Comparison of ENCODE assay signal across 8 cellular contexts in the genomic region with DNA sequence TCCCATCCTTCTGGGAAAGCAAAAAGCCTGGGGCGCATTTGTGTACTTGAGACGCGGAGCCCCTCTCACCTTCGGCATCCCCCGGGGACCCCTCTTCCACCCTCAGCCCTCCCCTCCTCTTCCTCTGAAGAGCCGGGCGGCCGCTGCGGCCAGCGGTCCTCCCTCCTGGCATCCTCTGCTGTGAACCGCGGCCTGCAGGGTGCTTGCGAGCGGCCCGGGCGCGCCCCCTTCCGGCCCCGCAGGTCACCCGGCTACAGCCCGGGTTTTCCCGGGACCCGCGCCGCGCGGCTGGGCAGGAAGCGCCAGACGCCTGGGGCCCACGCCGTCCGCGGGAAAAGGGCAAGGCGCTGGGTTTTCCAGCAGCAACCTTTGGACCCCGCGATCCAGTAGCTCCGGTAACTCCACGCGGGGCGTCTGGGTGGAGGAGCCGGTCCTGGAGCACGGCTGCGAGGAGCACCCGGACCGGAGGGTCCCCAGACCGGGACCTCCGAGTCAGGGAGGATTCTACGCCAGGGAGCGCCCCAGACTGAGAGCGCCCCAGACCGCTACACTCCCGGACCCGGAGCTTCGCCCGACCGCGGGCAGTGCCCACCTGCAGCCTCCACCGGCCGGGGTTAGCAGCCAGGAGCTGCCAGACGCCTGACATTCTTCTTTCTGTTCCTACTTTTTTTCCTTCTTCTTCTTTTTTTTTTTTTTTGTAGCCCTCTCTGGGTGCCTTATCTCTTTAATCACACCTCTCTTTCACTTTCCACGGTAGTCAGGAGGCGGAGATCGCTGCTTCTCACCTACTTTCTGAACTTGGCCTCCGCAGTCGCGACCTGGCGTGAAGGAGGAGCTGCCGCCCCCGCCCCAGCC. TPM values are rescaled to one million over a fixed set of nuclear protein-coding genes. Genes with fewer than 3 reads are reported as not detected.
A peak's percentile ranks its signal among the peaks of the same experiment; 100 is the strongest.
DNase-seq lines count a peak whose midpoint lies in the region; ATAC-seq, FAIRE-seq and TF ChIP-seq lines count a peak whose summit lies in the region.

A gene with protein sequence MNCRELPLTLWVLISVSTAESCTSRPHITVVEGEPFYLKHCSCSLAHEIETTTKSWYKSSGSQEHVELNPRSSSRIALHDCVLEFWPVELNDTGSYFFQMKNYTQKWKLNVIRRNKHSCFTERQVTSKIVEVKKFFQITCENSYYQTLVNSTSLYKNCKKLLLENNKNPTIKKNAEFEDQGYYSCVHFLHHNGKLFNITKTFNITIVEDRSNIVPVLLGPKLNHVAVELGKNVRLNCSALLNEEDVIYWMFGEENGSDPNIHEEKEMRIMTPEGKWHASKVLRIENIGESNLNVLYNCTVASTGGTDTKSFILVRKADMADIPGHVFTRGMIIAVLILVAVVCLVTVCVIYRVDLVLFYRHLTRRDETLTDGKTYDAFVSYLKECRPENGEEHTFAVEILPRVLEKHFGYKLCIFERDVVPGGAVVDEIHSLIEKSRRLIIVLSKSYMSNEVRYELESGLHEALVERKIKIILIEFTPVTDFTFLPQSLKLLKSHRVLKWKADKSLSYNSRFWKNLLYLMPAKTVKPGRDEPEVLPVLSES (plus strand): TSS at position 271 of the 855 bp plus-strand sequence. CDS start 6,865 bp downstream, outside the sequence.

- 5 to 6% methylated on average over 64 to 69 of the region's 69 CpGs for WGBS in pancreas, 2 donors
- WGBS in thyroid gland, 2 donors = 2 to 3% methylated on average over 43 to 58 of the region's 69 CpGs

- CTCF ChIA-PET in activated naive CD4-positive, alpha-beta T cell treated with anti-CD3 and anti-CD28 coated beads, Interleukin-2, amount 10 ng/mL, durations not matched to agents 7 days and 5 days (lab: Charles Lee) = interaction anchor here (0.5 to 5.1 kb wide), 25 partner anchors 12 to 153 kb away, joined by 3 to 56 read pairs (median 5); a partner anchor contains a TSS

- H3K4me1 ChIP-seq in pancreas (no peaks in the 10 kb centered on the region), thyroid gland (peaks cover 3 to 5% of the 10 kb centered on the region in 2 donors)

- H3K4me1 Mint-ChIP-seq in activated naive CD4-positive, alpha-beta T cell treated with anti-CD3 and anti-CD28 coated beads, Interleukin-2, amount 10 ng/mL, durations not matched to agents 7 days and 5 days = peaks cover 49% of the 10 kb centered on the region

- FAIRE-seq in pancreas (lab: Jason Lieb, UNC) = no peak

- peak within 1 kb of the TSS; percentile 36; the same call in 1 of the 2 replicates for H3K4me3 ChIP-seq in SK-N-MC
- H3K4me3 ChIP-seq in pancreas = peak within 1 kb of the TSS; percentile 37 to 83 (median 52)
- H3K4me3 ChIP-seq in thyroid gland (replicated peaks in 1 of 3) = peak within 1 kb of the TSS; percentile 50 to 93 (median 53)

- TF ChIP-seq CTCF in GM20000 (IDR thresholded peaks at IDR 0.05; ENCODE audit: extremely low read depth, missing control alignments) (peak; percentile 88), pancreas (IDR thresholded peaks at IDR 0.05) (peak; percentile 39 to 83 (median 74)), thyroid gland (IDR thresholded peaks at IDR 0.05) (peak; percentile 47 to 92 (median 86))

- peak; percentile 81 for DNase-seq in DMS153 treated with DMSO at 0.1 percent for 48 hours (lab: John Stamatoyannopoulos, UW; ENCODE audit: unreplicated experiment)
- DNase-seq in GM20000 (ENCODE audit: low spot score) = peak; percentile 80
- DNase-seq in HS-27A (ENCODE audit: low read depth) = peak; percentile 23
- DNase-seq in SK-N-MC (ENCODE audit: low read depth, low spot score) = no peak
- peak; percentile 80 for DNase-seq in activated naive CD4-positive, alpha-beta T cell treated with anti-CD3 and anti-CD28 coated beads, Interleukin-2, amount 10 ng/mL, durations not matched to agents 7 days and 5 days
- peak; percentile 11 to 84 (median 68) for DNase-seq in head of caudate nucleus
- DNase-seq in pancreas = peak; percentile 59 to 93 (median 78)
- peak; percentile 78 to 84 for DNase-seq in thyroid gland

- H3K27ac ChIP-seq in SK-N-MC (no peak within 1 kb of the TSS), pancreas (peak within 1 kb of the TSS in 3 of 4 donors; percentile 38 to 50 (median 48)), thyroid gland (peak within 1 kb of the TSS; percentile 30 to 70 (median 70))

- H3K27me3 ChIP-seq in pancreas (no peaks in the 10 kb centered on the region), thyroid gland (no peaks in the 10 kb centered on the region)

- ATAC-seq in pancreas = peak; percentile 99 to 100 (median 99)

- H3K27me3 Mint-ChIP-seq in activated naive CD4-positive, alpha-beta T cell treated with anti-CD3 and anti-CD28 coated beads, Interleukin-2, amount 10 ng/mL, durations not matched to agents 7 days and 5 days = peaks cover 4% of the 10 kb centered on the region

- no peaks in the 10 kb centered on the region for H3K9me3 Mint-ChIP-seq in activated naive CD4-positive, alpha-beta T cell treated with anti-CD3 and anti-CD28 coated beads, Interleukin-2, amount 10 ng/mL, durations not matched to agents 7 days and 5 days

- H3K4me3 Mint-ChIP-seq in activated naive CD4-positive, alpha-beta T cell treated with anti-CD3 and anti-CD28 coated beads, Interleukin-2, amount 10 ng/mL, durations not matched to agents 7 days and 5 days = peak within 1 kb of the TSS; percentile 100

- H3K27ac Mint-ChIP-seq in activated naive CD4-positive, alpha-beta T cell treated with anti-CD3 and anti-CD28 coated beads, Interleukin-2, amount 10 ng/mL, durations not matched to agents 7 days and 5 days = peak within 1 kb of the TSS; percentile 95

- H3K9me3 ChIP-seq in SK-N-MC (ENCODE audit: low read depth, low read length) (no peaks in the 10 kb centered on the region), pancreas (no peaks in the 10 kb centered on the region), thyroid gland (no peaks in the 10 kb centered on the region)

- H3K9ac ChIP-seq in SK-N-MC (ENCODE audit: insufficient read length) = no peak within 1 kb of the TSS

- no peaks in the 10 kb centered on the region for H3K36me3 ChIP-seq in SK-N-MC (ENCODE audit: insufficient read depth, low read length)
- no peaks in the 10 kb centered on the region for H3K36me3 ChIP-seq in pancreas
- no peaks in the 10 kb centered on the region for H3K36me3 ChIP-seq in thyroid gland

- intact Hi-C loops in head of caudate nucleus (cut with DNase I) = no loop called here
- intact Hi-C loops in pancreas (cut with DNase I) = no loop called here
- intact Hi-C loops in thyroid gland (cut with DNase I) = loop anchor here (10.0 kb wide), 1 partner anchor 341 kb away; no protein-coding TSS in a partner anchor

- peaks cover 29% of the 10 kb centered on the region for H3K36me3 Mint-ChIP-seq in activated naive CD4-positive, alpha-beta T cell treated with anti-CD3 and anti-CD28 coated beads, Interleukin-2, amount 10 ng/mL, durations not matched to agents 7 days and 5 days

- TF ChIP-seq POLR2A in thyroid gland (IDR thresholded peaks at IDR 0.05) = no peak

RNA-seq across cellular contexts. Expression of the gene that starts here (rescaled TPM):
- total RNA-seq in pancreas (1 to 10 TPM in 3 of 6 donors, under 1 TPM in 3; 0.51 to 1.6 (median 0.90) TPM), thyroid gland (1 to 10 TPM; 1.7 to 9.4 (median 3.0) TPM)
- 1 to 10 TPM in 1 of 2 donors, under 1 TPM in 1; 0.68 to 1.3 TPM for polyA plus RNA-seq in pancreas
